ENCODE assay signal across 15 cellular contexts in genomic region chr9:95341262-95342011, GRCh38. TPM values are rescaled to one million over a fixed set of nuclear protein-coding genes. Genes with fewer than 3 reads are reported as not detected.
DNase-seq lines count a peak whose midpoint lies in the region; ATAC-seq and TF ChIP-seq lines count a peak whose summit lies in the region.
"Had no signal": no experiment of that assay in that cellular context is flagged by ENCODE, and none has a peak within 500 bp of the region (broad histone marks: within the 10 kb centered on the region; RNA-seq: fewer than 3 reads in every experiment).

No MANE protein-coding gene starts in this region.

- H3K9me3 Mint-ChIP-seq in activated naive CD4-positive, alpha-beta T cell treated with anti-CD3 and anti-CD28 coated beads for 36 hours = no peaks in the 10 kb centered on the region
- H3K9me3 Mint-ChIP-seq: mesothelial cell of epicardium; stimulated activated naive B cell treated with anti-CD40 and anti-IgM and Interleukin-4, amounts not matched to agents 10 μg/mL and 1 μg/mL and 100 μg/mL, for 72 hours had no signal

- no peak for TF ChIP-seq EP300 in sigmoid colon (IDR thresholded peaks at IDR 0.05)

- H3K9me3 ChIP-seq in RWPE2 (ENCODE audit: severe bottlenecking) (no peaks in the 10 kb centered on the region), sigmoid colon (peaks cover 0 to 4% (median 0%) of the 10 kb centered on the region in 4 donors)

- peaks cover 3% of the 10 kb centered on the region for H3K4me1 Mint-ChIP-seq in activated naive CD4-positive, alpha-beta T cell treated with anti-CD3 and anti-CD28 coated beads for 36 hours (ENCODE audit: low read depth)
- H3K4me1 Mint-ChIP-seq: B cell; stimulated activated naive B cell treated with anti-CD40 and anti-IgM and Interleukin-4, amounts not matched to agents 10 μg/mL and 1 μg/mL and 100 μg/mL, for 72 hours had no signal

- H3K27ac Mint-ChIP-seq in activated naive CD4-positive, alpha-beta T cell treated with anti-CD3 and anti-CD28 coated beads for 36 hours = no peak overlapping the region
- H3K27ac Mint-ChIP-seq: activated CD4-positive, alpha-beta T cell treated with anti-CD3 and anti-CD28 coated beads for 36 hours; B cell; mesothelial cell of epicardium; stimulated activated naive B cell treated with anti-CD40 and anti-IgM and Interleukin-4, amounts not matched to agents 10 μg/mL and 1 μg/mL and 100 μg/mL, for 72 hours had no signal

- CTCF ChIA-PET in activated naive CD4-positive, alpha-beta T cell treated with anti-CD3 and anti-CD28 coated beads for 36 hours (lab: Charles Lee) = interaction anchor here (0.6 kb wide), 1 partner anchor 11 kb away, joined by 3 read pairs; no protein-coding TSS in a partner anchor

- no peaks in the 10 kb centered on the region for H3K36me3 Mint-ChIP-seq in activated naive CD4-positive, alpha-beta T cell treated with anti-CD3 and anti-CD28 coated beads for 36 hours (ENCODE audit: low read depth)
- H3K36me3 Mint-ChIP-seq: mesothelial cell of epicardium; stimulated activated naive B cell treated with anti-CD40 and anti-IgM and Interleukin-4, amounts not matched to agents 10 μg/mL and 1 μg/mL and 100 μg/mL, for 72 hours had no signal

- 57 to 71% methylated on average over 5 of the region's 5 CpGs for WGBS in sigmoid colon, 2 donors

- intact Hi-C loops in activated naive CD4-positive, alpha-beta T cell treated with anti-CD3 and anti-CD28 coated beads for 36 hours (cut with micrococcal nuclease) = no loop called here
- intact Hi-C loops in sigmoid colon (cut with DNase I) = loop anchor here (5.0 kb wide), 1 partner anchor 111 kb away; no protein-coding TSS in a partner anchor

- DNase-seq in activated naive CD4-positive, alpha-beta T cell treated with anti-CD3 and anti-CD28 coated beads for 36 hours = peak; percentile 11
- no peak for DNase-seq in activated naive CD4-positive, alpha-beta T cell treated with anti-CD3 and anti-CD28 coated beads, Interleukin-2, amount 50 U/mL, for 16 hours
- no peak for DNase-seq in RWPE2 (ENCODE audit: low spot score)
- DNase-seq in fibroblast of mammary gland (ENCODE audit: low read depth) = peak; percentile 28
- DNase-seq in sigmoid colon = no peak
- DNase-seq in activated T-cell treated with anti-CD3 and anti-CD28 coated beads for 4 hours = no peak
- DNase-seq in activated T-cell treated with anti-CD3 and anti-CD28 coated beads, Interleukin-2, amount 50 U/mL, for 48 hours = no peak
- DNase-seq: activated CD4-positive, alpha-beta T cell treated with anti-CD3 and anti-CD28 coated beads for 36 hours; spleen; stimulated activated naive B cell treated with anti-CD40 and anti-IgM and Interleukin-4, amounts not matched to agents 10 μg/mL and 1 μg/mL and 100 μg/mL, for 72 hours had no signal

- no peak overlapping the region for H3K27ac ChIP-seq in RWPE2 (ENCODE audit: poor library complexity, severe bottlenecking)
- H3K27ac ChIP-seq in sigmoid colon = no peak overlapping the region
- H3K27ac ChIP-seq: epithelial cell of prostate, KMS-11, spleen had no signal

- no peak overlapping the region for H3K4me3 ChIP-seq in RWPE2 (ENCODE audit: severe bottlenecking)
- no peak overlapping the region for H3K4me3 ChIP-seq in fibroblast of mammary gland (ENCODE audit: control insufficient read depth, low read depth, low read length)
- no peak overlapping the region for H3K4me3 ChIP-seq in sigmoid colon
- H3K4me3 ChIP-seq: spleen had no signal

- H3K4me1 ChIP-seq in RWPE2 (ENCODE audit: insufficient read depth, poor library complexity, severe bottlenecking) = no peaks in the 10 kb centered on the region
- H3K4me1 ChIP-seq in sigmoid colon = no peaks in the 10 kb centered on the region
- H3K4me1 ChIP-seq: spleen had no signal

- no peak for TF ChIP-seq POLR2A in sigmoid colon (IDR thresholded peaks at IDR 0.05)

- H3K27me3 Mint-ChIP-seq in activated naive CD4-positive, alpha-beta T cell treated with anti-CD3 and anti-CD28 coated beads for 36 hours (ENCODE audit: low read depth) = peaks cover 1% of the 10 kb centered on the region
- H3K27me3 Mint-ChIP-seq: activated CD4-positive, alpha-beta T cell treated with anti-CD3 and anti-CD28 coated beads for 36 hours had no signal

- peak; percentile 44; the same call in 2 of the 3 replicates for ATAC-seq in RWPE2 (ENCODE audit: low read depth)
- no peak for ATAC-seq in HG02840 (IDR thresholded peaks at IDR 0.05; ENCODE audit: low FRiP score, unreplicated experiment)
- ATAC-seq: activated CD4-positive, alpha-beta T cell treated with anti-CD3 and anti-CD28 coated beads for 36 hours; stimulated activated naive B cell treated with anti-CD40 and anti-IgM and Interleukin-4, amounts not matched to agents 10 μg/mL and 1 μg/mL and 100 μg/mL, for 72 hours had no signal

- TF ChIP-seq CTCF in RWPE2 (IDR thresholded peaks at IDR 0.05; ENCODE audit: poor library complexity, severe bottlenecking) (peak; percentile 38), fibroblast of mammary gland (conservative IDR thresholded peaks at IDR 0.05; ENCODE audit: control insufficient read depth, insufficient read depth, low read depth, low read length) (peak; percentile 34), sigmoid colon (IDR thresholded peaks at IDR 0.05) (peak in 3 of 4 experiments; percentile 11 to 45 (median 33))

- H3K27me3 ChIP-seq in RWPE2 (ENCODE audit: insufficient read depth, poor library complexity, severe bottlenecking) = no peaks in the 10 kb centered on the region
- no peaks in the 10 kb centered on the region for H3K27me3 ChIP-seq in sigmoid colon

- no peak overlapping the region for H3K4me3 Mint-ChIP-seq in activated naive CD4-positive, alpha-beta T cell treated with anti-CD3 and anti-CD28 coated beads for 36 hours
- H3K4me3 Mint-ChIP-seq: activated CD4-positive, alpha-beta T cell treated with anti-CD3 and anti-CD28 coated beads for 36 hours; B cell; mesothelial cell of epicardium; stimulated activated naive B cell treated with anti-CD40 and anti-IgM and Interleukin-4, amounts not matched to agents 10 μg/mL and 1 μg/mL and 100 μg/mL, for 72 hours had no signal

- no peaks in the 10 kb centered on the region for H3K36me3 ChIP-seq in RWPE2 (ENCODE audit: low read depth)
- H3K36me3 ChIP-seq in sigmoid colon = no peaks in the 10 kb centered on the region
- H3K36me3 ChIP-seq: spleen had no signal

RNA-seq across cellular contexts. Expression of gene FANCC, which starts 23.9 kb away (rescaled TPM):
- 10 to 100 TPM; 14.1 to 14.5 TPM for total RNA-seq in activated naive CD4-positive, alpha-beta T cell treated with anti-CD3 and anti-CD28 coated beads for 36 hours
- total RNA-seq in sigmoid colon = 10 to 100 TPM in 1 of 4 donors, 1 to 10 TPM in 3; 3.9 to 10.6 (median 5.3) TPM
- polyA plus RNA-seq in sigmoid colon = 1 to 10 TPM; 2.4 to 6.2 (median 5.1) TPM

Comparison
In these comparisons a context has a peak if more than half of its experiments do, and no peak if none do; other contexts are left out.
1. DNase-seq: peak in activated naive CD4-positive, alpha-beta T cell treated with anti-CD3 and anti-CD28 coated beads for 36 hours (single experiment) and fibroblast of mammary gland (single experiment); none in activated naive CD4-positive, alpha-beta T cell treated with anti-CD3 and anti-CD28 coated beads, Interleukin-2, amount 50 U/mL, for 16 hours (single experiment), RWPE2 (single experiment), sigmoid colon (single experiment), activated T-cell treated with anti-CD3 and anti-CD28 coated beads for 4 hours (single experiment) and activated T-cell treated with anti-CD3 and anti-CD28 coated beads, Interleukin-2, amount 50 U/mL, for 48 hours (0 of 2).
2. Peak in every context shown above with its lines, with median percentiles within 50 percentile points of each other: CTCF ChIP-seq.